In genomic region chr4:127309360-127310095, GRCh38 we compare ENCODE assay signal across 17 cellular contexts.
A peak's percentile ranks its signal among the peaks of the same experiment; 100 is the strongest.
DNase-seq lines count a peak whose midpoint lies in the region; ATAC-seq, FAIRE-seq and TF ChIP-seq lines count a peak whose summit lies in the region.
"Had no signal": no experiment of that assay in that cellular context is flagged by ENCODE, and none has a peak within 500 bp of the region (broad histone marks: within the 10 kb centered on the region; RNA-seq: fewer than 3 reads in every experiment).

No MANE protein-coding gene starts in this region.

- RAD21 ChIA-PET in HCT116 (lab: Charles Lee; ENCODE audit: low non-redundant PET in 1 of 2, low total read pairs in 2 of 2, uncharacterized antibody in 2 of 2, unreplicated experiment in 2 of 2): no interaction called here

- CTCF ChIA-PET in HCT116 (lab: Charles Lee): interaction anchor here (0.6 kb wide), 1 partner anchor 538 kb away, joined by 3 read pairs; no protein-coding TSS in a partner anchor

- H3K79me2 ChIP-seq in HCT116 (ENCODE audit: insufficient read depth, low read length): no peaks in the 10 kb centered on the region
- no peaks in the 10 kb centered on the region for H3K79me2 ChIP-seq in astrocyte (ENCODE audit: insufficient read depth, low read length)
- H3K79me2 ChIP-seq: hepatocyte, parathyroid adenoma had no signal

- H3K4me3 ChIP-seq in HCT116 (replicated peaks in 1 of 2; ENCODE audit: low read depth in 1 of 2, low read length in 2 of 2) (no peak overlapping the region), astrocyte (ENCODE audit: insufficient read depth, low read depth, low read length) (no peak overlapping the region), suprapubic skin (no peak overlapping the region)
- H3K4me3 ChIP-seq: hepatocyte had no signal

- no peak overlapping the region for H3K4me3 Mint-ChIP-seq in astrocyte (ENCODE audit: unreplicated experiment)
- H3K4me3 Mint-ChIP-seq: CD14-positive monocyte had no signal

- H3K9me3 ChIP-seq in HCT116 (ENCODE audit: control insufficient read depth in 1 of 2, insufficient read depth in 1 of 2, low read depth in 1 of 2, low read length in 2 of 2) (peaks cover 0 to 4% of the 10 kb centered on the region in 2 experiments; a peak in 1 of 4 replicates), astrocyte (ENCODE audit: insufficient read depth, low read depth, low read length) (no peaks in the 10 kb centered on the region), suprapubic skin (peaks cover 19% of the 10 kb centered on the region)

- no peaks in the 10 kb centered on the region for H3K36me3 ChIP-seq in HCT116 (ENCODE audit: control insufficient read depth in 1 of 2, insufficient read depth in 2 of 2, low read length in 2 of 2)
- no peaks in the 10 kb centered on the region for H3K36me3 ChIP-seq in astrocyte (ENCODE audit: insufficient read depth, low read length)
- H3K36me3 ChIP-seq in suprapubic skin: no peaks in the 10 kb centered on the region

- WGBS in suprapubic skin: 50% methylated on average over 3 of the region's 3 CpGs

- TF ChIP-seq CTCF in HCT116 (IDR thresholded peaks at IDR 0.05 in 2 of 3, conservative IDR thresholded peaks at IDR 0.05 in 1 of 3; ENCODE audit: borderline replicate concordance in 1 of 3, insufficient read depth in 1 of 3, low read depth in 2 of 3, low read length in 2 of 3) (no peak), astrocyte (IDR thresholded peaks at IDR 0.05; ENCODE audit: insufficient read depth, low read depth, low read length) (no peak), suprapubic skin (IDR thresholded peaks at IDR 0.05) (no peak)

- H3K27me3 ChIP-seq in HCT116 (ENCODE audit: insufficient read depth, low read length) (no peaks in the 10 kb centered on the region), astrocyte (ENCODE audit: insufficient read depth, low read length) (no peaks in the 10 kb centered on the region), suprapubic skin (no peaks in the 10 kb centered on the region)
- H3K27me3 ChIP-seq: hepatocyte had no signal

- TF ChIP-seq EP300 in suprapubic skin (IDR thresholded peaks at IDR 0.05): no peak

- no peak overlapping the region for H3K27ac Mint-ChIP-seq in astrocyte (ENCODE audit: unreplicated experiment)
- H3K27ac Mint-ChIP-seq: CD14-positive monocyte had no signal

- intact Hi-C loops in HCT116 (cut with micrococcal nuclease): no loop called here

- no peaks in the 10 kb centered on the region for H4K20me1 ChIP-seq in HCT116 (ENCODE audit: insufficient read depth)
- H4K20me1 ChIP-seq in astrocyte (ENCODE audit: insufficient read depth, low read length): no peaks in the 10 kb centered on the region

- no peak for TF ChIP-seq RAD21 in HCT116 (IDR thresholded peaks at IDR 0.05; ENCODE audit: low read depth)

- FAIRE-seq in astrocyte (lab: Jason Lieb, UNC): no peak
- FAIRE-seq: colon, endothelial cell of umbilical vein, TTC549 had no signal

- H3K4me1 ChIP-seq in HCT116 (ENCODE audit: control insufficient read depth in 1 of 2, insufficient read depth in 2 of 2, low read length in 2 of 2) (peaks cover 0 to 9% of the 10 kb centered on the region in 2 experiments; a peak in 2 of 4 replicates), astrocyte (ENCODE audit: insufficient read depth, low read length) (no peaks in the 10 kb centered on the region), suprapubic skin (no peaks in the 10 kb centered on the region)
- H3K4me1 ChIP-seq: parathyroid adenoma had no signal

- TF ChIP-seq POLR2A in HCT116 (IDR thresholded peaks at IDR 0.05; ENCODE audit: borderline replicate concordance, extremely low read depth, insufficient read depth, insufficient read length) (no peak), suprapubic skin (IDR thresholded peaks at IDR 0.05) (no peak)

- H3K27me3 Mint-ChIP-seq in astrocyte (ENCODE audit: low read depth, unreplicated experiment): no peaks in the 10 kb centered on the region

- POLR2A ChIA-PET in HCT116 (lab: Charles Lee): no interaction called here

- H3K9ac ChIP-seq in HCT116 (ENCODE audit: low read length): no peak overlapping the region
- no peak overlapping the region for H3K9ac ChIP-seq in astrocyte (ENCODE audit: low read length)
- H3K9ac ChIP-seq: parathyroid adenoma had no signal

- ATAC-seq in HCT116: peak; percentile 50

- no peaks in the 10 kb centered on the region for H3K9me2 ChIP-seq in HCT116 (ENCODE audit: insufficient read depth)

- peak overlapping the region; percentile 85 for H2AFZ ChIP-seq in HCT116 (ENCODE audit: low read depth, low read length, poor library complexity, severe bottlenecking)
- no peak overlapping the region for H2AFZ ChIP-seq in astrocyte (ENCODE audit: low read depth, low read length)
- H2AFZ ChIP-seq: hepatocyte, parathyroid adenoma had no signal

- no peak overlapping the region for H3K27ac ChIP-seq in HCT116 (ENCODE audit: low read depth, low read length)
- H3K27ac ChIP-seq in astrocyte (ENCODE audit: low read depth, low read length): peak overlapping the region; percentile 27
- peak overlapping the region; percentile 79 for H3K27ac ChIP-seq in suprapubic skin
- H3K27ac ChIP-seq: hepatocyte, parathyroid adenoma had no signal

- DNase-seq in HCT116 (ENCODE audit: low read depth, low spot score) (peak; percentile 21), astrocyte (ENCODE audit: low read depth) (peak; percentile 40), foreskin melanocyte (peak; percentile 90), suprapubic skin (ENCODE audit: low spot score in 2 of 2) (peak in 1 of 2 donors; percentile 72), EL (no peak), CD1c-positive myeloid dendritic cell (ENCODE audit: extremely low spot score) (no peak), NCI-H2081 (lab: John Stamatoyannopoulos, UW) (no peak)
- DNase-seq: activated CD4-positive, alpha-beta T cell treated with anti-CD3 and anti-CD28 coated beads, Interleukin-2, amount 50 U/mL, for 48 hours; amniotic stem cell; DND-41; NCI-H1694 treated with DMSO at 0.1 percent for 48 hours had no signal

- H3K4me1 Mint-ChIP-seq in astrocyte (ENCODE audit: low read depth, unreplicated experiment): peaks cover 5% of the 10 kb centered on the region
- H3K4me1 Mint-ChIP-seq: CD14-positive monocyte had no signal

- H3K4me2 ChIP-seq in HCT116 (ENCODE audit: low read length): peak overlapping the region; percentile 42
- H3K4me2 ChIP-seq in astrocyte (ENCODE audit: low read length): peak overlapping the region; percentile 31
- H3K4me2 ChIP-seq: hepatocyte had no signal

- no peaks in the 10 kb centered on the region for H3K36me3 Mint-ChIP-seq in astrocyte (ENCODE audit: low read depth, unreplicated experiment)
- H3K36me3 Mint-ChIP-seq: CD14-positive monocyte had no signal

- peaks cover 5% of the 10 kb centered on the region for H3K9me3 Mint-ChIP-seq in astrocyte (ENCODE audit: unreplicated experiment)

- BruUV-seq in HCT116 (replicated peaks; lab: Mats Ljungman, UMichigan): no TSS peak

TF ChIP-seq in HCT116, 20 proteins besides CTCF, POLR2A, EP300 and RAD21:
- peak; percentile 17 for TF ChIP-seq TCF7L2 (IDR thresholded peaks at IDR 0.05; ENCODE audit: borderline replicate concordance, extremely low read depth, insufficient read depth, insufficient read length)
- TF ChIP-seq JUND (IDR thresholded peaks at IDR 0.05): no peak
- no peak for TF ChIP-seq SP1 (IDR thresholded peaks at IDR 0.05; ENCODE audit: low read depth)
TF ChIP-seq in HCT116: peak in this region for 1.

Comparison
In these comparisons a context has a peak if more than half of its experiments do, and no peak if none do; other contexts are left out.
1. DNase-seq: peak in HCT116 (single experiment), astrocyte (single experiment) and foreskin melanocyte (single experiment); none in EL (single experiment), CD1c-positive myeloid dendritic cell (single experiment) and NCI-H2081 (0 of 2).